Comparison of ENCODE assay signal across 8 cellular contexts in genomic region chrX:115561605-115562491, GRCh38. TPM values are rescaled to one million over a fixed set of nuclear protein-coding genes. Genes with fewer than 3 reads are reported as not detected.
A peak's percentile ranks its signal among the peaks of the same experiment; 100 is the strongest.
DNase-seq lines count a peak whose midpoint lies in the region; ATAC-seq and TF ChIP-seq lines count a peak whose summit lies in the region.

No MANE protein-coding gene starts in this region.

- peaks cover 39% of the 10 kb centered on the region for H3K4me1 ChIP-seq in smooth muscle cell (ENCODE audit: low read depth)

- H3K4me2 ChIP-seq in smooth muscle cell, result peak overlapping the region; percentile 94

- peaks cover 57% of the 10 kb centered on the region for H3K79me2 ChIP-seq in smooth muscle cell (ENCODE audit: low read depth)

- DNase-seq in GM04504 (ENCODE audit: low read depth) (peak; percentile 14), NCI-H460 (ENCODE audit: extremely low read depth, low read depth) (peak; percentile 17), brain microvascular endothelial cell (no peak), iris pigment epithelial cell (ENCODE audit: low read depth) (peak; percentile 42), smooth muscle cell (lab: John Stamatoyannopoulos, UW; ENCODE audit: unreplicated experiment) (peak; percentile 48), cerebellar cortex (ENCODE audit: low spot score) (no peak), erythroblast (lab: John Stamatoyannopoulos, UW) (no peak)

- WGBS in smooth muscle cell (ENCODE audit: low lambda C conversion rate), result under 1% methylated on average over 49 of the region's 56 CpGs

- H3K27me3 ChIP-seq in brain microvascular endothelial cell (replicated peaks), result peaks cover 2% of the 10 kb centered on the region
- H3K27me3 ChIP-seq in smooth muscle cell (ENCODE audit: low read depth), result no peaks in the 10 kb centered on the region

- peak overlapping the region; percentile 67 for H2AFZ ChIP-seq in smooth muscle cell (ENCODE audit: low read depth)

- ATAC-seq in HG02642 (IDR thresholded peaks at IDR 0.05; ENCODE audit: poor library complexity, unreplicated experiment), result peak; percentile 43

- H3K4me3 ChIP-seq in brain microvascular endothelial cell (ENCODE audit: low read depth, low read length) (peak overlapping the region; percentile 76), smooth muscle cell (peak overlapping the region; percentile 91)

- TF ChIP-seq CTCF in brain microvascular endothelial cell (IDR thresholded peaks at IDR 0.05; ENCODE audit: low read depth, low read length, missing control alignments), result peak; percentile 26
- no peak for TF ChIP-seq CTCF in smooth muscle cell (IDR thresholded peaks at IDR 0.05; ENCODE audit: borderline replicate concordance, insufficient read depth, poor library complexity, severe bottlenecking)

- H3K9ac ChIP-seq in smooth muscle cell (ENCODE audit: low read depth), result peak overlapping the region; percentile 92

- no peak for TF ChIP-seq POLR2A in erythroblast (IDR thresholded peaks at IDR 0.05; ENCODE audit: low read length)

- in situ Hi-C loops in brain microvascular endothelial cell (cut with HindIII; ENCODE audit: low pct_ligation_motif_present, low sequenced_read_pairs), result no loop called here

- no peaks in the 10 kb centered on the region for H3K9me3 ChIP-seq in smooth muscle cell (replicated peaks; ENCODE audit: low read depth)

- peak overlapping the region; percentile 87 for H3K27ac ChIP-seq in brain microvascular endothelial cell
- peak overlapping the region; percentile 92 for H3K27ac ChIP-seq in smooth muscle cell (ENCODE audit: low read depth)

- H3K36me3 ChIP-seq in brain microvascular endothelial cell (replicated peaks) (no peaks in the 10 kb centered on the region), smooth muscle cell (ENCODE audit: low read depth) (no peaks in the 10 kb centered on the region)

- peaks cover 46% of the 10 kb centered on the region for H4K20me1 ChIP-seq in smooth muscle cell (ENCODE audit: low read depth)

- H3F3A ChIP-seq in smooth muscle cell (ENCODE audit: low read depth), result peaks cover 13% of the 10 kb centered on the region

RNA-seq across cellular contexts. Expression of gene PLS3, which starts 0.9 kb away (rescaled TPM):
- 95.0 and 104 TPM in 2 replicates for total RNA-seq in NCI-H460 (2014; rRNA removed; shearing (Covaris generic))
- 67.2 and 74.1 TPM in 2 replicates for polyA plus RNA-seq in NCI-H460 (2014; cell fraction: nucleus; rRNA removed)
- total RNA-seq in smooth muscle cell, result 609 and 1,026 TPM in 2 replicates
- 305 and 318 TPM in 2 replicates for polyA plus RNA-seq in smooth muscle cell

Comparison
In these comparisons a context has a peak if more than half of its experiments do, and no peak if none do; other contexts are left out.
1. DNase-seq: peak in GM04504 (single experiment), NCI-H460 (single experiment), iris pigment epithelial cell (single experiment) and smooth muscle cell (single experiment); none in brain microvascular endothelial cell (single experiment), cerebellar cortex (single experiment) and erythroblast (0 of 2).